22 cellular contexts compared by ENCODE assay signal in the genomic region with DNA sequence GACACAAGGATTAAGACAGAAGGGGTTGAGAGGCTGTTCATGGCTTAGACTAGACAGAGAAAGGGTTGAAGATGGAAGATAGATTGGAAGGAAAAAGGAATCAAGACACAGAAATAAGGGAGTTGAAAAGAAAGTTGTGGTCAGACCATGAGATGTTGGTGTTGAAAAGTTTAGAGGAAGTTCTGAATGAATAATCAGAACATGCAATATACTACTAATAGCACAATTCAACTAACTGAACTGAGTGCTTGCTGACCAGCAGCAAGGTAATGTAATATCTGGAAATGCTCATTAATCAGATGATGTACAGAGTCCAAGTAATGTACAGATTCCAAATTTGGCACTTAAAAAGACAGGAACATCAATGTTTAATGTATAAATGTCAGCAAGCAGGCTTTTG. TPM values are rescaled to one million over a fixed set of nuclear protein-coding genes. Genes with fewer than 3 reads are reported as not detected.
DNase-seq lines count a peak whose midpoint lies in the region; ATAC-seq and FAIRE-seq lines count a peak whose summit lies in the region.
"Had no signal": no experiment of that assay in that cellular context is flagged by ENCODE, and none has a peak within 500 bp of the region (broad histone marks: within the 10 kb centered on the region; RNA-seq: fewer than 3 reads in every experiment).

No MANE protein-coding gene starts in this region.

- FAIRE-seq in GM19239 (lab: Jason Lieb, UNC): peak; percentile 55
- FAIRE-seq: A204.1 had no signal

- DNase-seq in CD1c-positive myeloid dendritic cell (ENCODE audit: extremely low spot score) (peak; percentile 17), GM19239 (ENCODE audit: insufficient read length, low spot score) (no peak), MV-4-11 (lab: John Stamatoyannopoulos, UW) (peak; percentile 57), cardiac septum (ENCODE audit: low spot score) (no peak)
- DNase-seq: DMS79 treated with DMSO at 0.1 percent for 48 hours, GM23248, IMR-90, NCI-H1417 treated with DMSO at 0.1 percent for 48 hours, NCI-H2029, NCI-H2171, NCI-H446 treated with DMSO at 0.1 percent for 48 hours, NCI-H82, Peyer's patch, Right ventricle myocardium superior, T-cell, T1000 had no signal

- ATAC-seq in HG03432 (IDR thresholded peaks at IDR 0.05; ENCODE audit: unreplicated experiment) (peak; percentile 60), HG03521 (IDR thresholded peaks at IDR 0.05; ENCODE audit: unreplicated experiment) (no peak), GM18517 (IDR thresholded peaks at IDR 0.05; ENCODE audit: unreplicated experiment) (no peak), HG02840 (IDR thresholded peaks at IDR 0.05; ENCODE audit: low FRiP score, unreplicated experiment) (no peak)
- ATAC-seq: HCT116, T-cell had no signal

- intact Hi-C loops in cardiac septum (cut with DNase I): no loop called here

RNA-seq across cellular contexts. Expression of a gene that starts 10.6 kb away (rescaled TPM):
- total RNA-seq in cardiac septum: 396 TPM

RNA-seq across cellular contexts. Expression of a gene that starts 35.5 kb away (rescaled TPM):
- total RNA-seq in cardiac septum: 118 TPM

Comparison
In these comparisons a context has a peak if more than half of its experiments do, and no peak if none do; other contexts are left out.
1. DNase-seq: peak in CD1c-positive myeloid dendritic cell (single experiment) and MV-4-11 (single experiment); none in GM19239 (single experiment) and cardiac septum (single experiment).